23 cellular contexts compared by ENCODE assay signal in the genomic region with DNA sequence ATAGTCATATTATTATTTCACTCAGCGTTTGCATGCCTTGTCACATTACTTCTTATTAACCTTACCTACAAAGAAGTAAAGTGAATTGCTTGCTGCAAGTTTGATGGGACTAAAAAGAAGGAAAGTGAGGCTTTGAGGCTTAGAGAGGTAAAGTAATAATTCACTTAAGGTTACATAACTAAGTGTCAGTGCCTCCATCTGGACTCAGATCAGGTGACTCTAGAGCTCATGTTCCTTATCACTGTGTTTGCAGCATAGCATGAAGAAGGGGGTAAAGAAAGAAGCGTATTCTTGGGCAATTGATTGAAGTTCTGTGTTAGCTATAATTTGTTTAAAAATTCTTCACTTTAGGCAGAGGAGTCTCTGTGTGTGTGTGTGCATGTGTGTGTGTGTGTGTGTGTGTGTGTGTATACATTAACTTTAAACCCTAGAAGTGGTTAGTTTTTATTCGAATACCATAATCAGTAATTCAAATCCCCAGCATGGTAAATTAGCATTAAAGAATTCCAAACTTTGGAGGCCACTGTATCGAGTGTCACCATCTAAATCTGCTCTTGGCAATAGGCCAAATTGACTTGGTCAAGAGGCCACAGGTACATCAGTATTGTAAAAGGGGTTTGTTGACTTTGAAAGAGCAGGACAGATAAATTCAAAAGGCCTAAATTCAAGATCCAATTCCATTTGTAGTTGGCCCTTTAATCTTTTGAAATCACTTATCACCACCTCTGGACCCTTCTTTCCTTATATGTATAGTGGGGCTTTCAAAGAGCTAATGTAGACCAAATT. TPM values are rescaled to one million over a fixed set of nuclear protein-coding genes. Genes with fewer than 3 reads are reported as not detected.
DNase-seq lines count a peak whose midpoint lies in the region; ATAC-seq, FAIRE-seq and TF ChIP-seq lines count a peak whose summit lies in the region.
"Had no signal": no experiment of that assay in that cellular context is flagged by ENCODE, and none has a peak within 500 bp of the region (broad histone marks: within the 10 kb centered on the region; RNA-seq: fewer than 3 reads in every experiment).

No MANE protein-coding gene starts in this region.

- peak overlapping the region; percentile 90 to 97 for H3K27ac ChIP-seq in A549
- no peak overlapping the region for H3K27ac ChIP-seq in left lung
- H3K27ac ChIP-seq in breast epithelium: no peak overlapping the region
- H3K27ac ChIP-seq: adrenal gland, foreskin keratinocyte, heart right ventricle had no signal

- in situ Hi-C loops in ACHN (cut with HindIII; ENCODE audit: low pct_ligation_motif_present, low pct_unique_long_range_greater_than_20kb, low sequenced_read_pairs): no loop called here

- H3K4me3 ChIP-seq in A549: peak overlapping the region; percentile 62
- peak overlapping the region; percentile 40 to 44 for H3K4me3 ChIP-seq in left lung
- no peak overlapping the region for H3K4me3 ChIP-seq in breast epithelium
- H3K4me3 ChIP-seq in BE2C (ENCODE audit: low read depth, low read length): no peak overlapping the region
- H3K4me3 ChIP-seq: adrenal gland, smooth muscle cell had no signal

- FAIRE-seq in A549 (lab: Jason Lieb, UNC): no peak
- FAIRE-seq: D721Med, G401.6, RCC 7860 had no signal

- TF ChIP-seq EP300 in A549 (IDR thresholded peaks at IDR 0.05): no peak

- intact Hi-C loops in left lung (cut with DNase I): no loop called here
- intact Hi-C loops in breast epithelium (cut with DNase I; ENCODE audit: low total_unique reads): no loop called here

- no peak for ATAC-seq in A549
- ATAC-seq in left lung: peak; percentile 32
- ATAC-seq: activated T-cell treated with anti-CD3 and anti-CD28 coated beads, Interleukin-2, amount 50 U/mL, for 4 hours; esophagus mucosa; foreskin keratinocyte; heart right ventricle; naive thymus-derived CD8-positive, alpha-beta T cell had no signal

- no peaks in the 10 kb centered on the region for H3K9me3 ChIP-seq in A549
- no peaks in the 10 kb centered on the region for H3K9me3 ChIP-seq in left lung
- H3K9me3 ChIP-seq in breast epithelium: no peaks in the 10 kb centered on the region
- H3K9me3 ChIP-seq in BE2C: no peaks in the 10 kb centered on the region
- H3K9me3 ChIP-seq: adrenal gland, heart right ventricle had no signal

- POLR2A ChIA-PET in A549 (lab: Yijun Ruan, JAX): interaction anchor here (1.2 to 3.2 kb wide), 3 partner anchors 9 to 79 kb away, joined by 3 to 26 read pairs (median 5); partner anchors contain the start of gene PON2

- 17% methylated on average over 4 of the region's 4 CpGs for WGBS in A549 (ENCODE audit: missing lambda C conversion rate)

- H3K36me3 ChIP-seq in left lung: no peaks in the 10 kb centered on the region
- no peaks in the 10 kb centered on the region for H3K36me3 ChIP-seq in breast epithelium
- H3K36me3 ChIP-seq in BE2C: no peaks in the 10 kb centered on the region
- H3K36me3 ChIP-seq: adrenal gland had no signal

- CTCF ChIA-PET in A549 (lab: Yijun Ruan, JAX): interaction anchor here (0.9 to 9.8 kb wide), 8 partner anchors 10 to 102 kb away, joined by 3 to 176 read pairs (median 6); no protein-coding TSS in a partner anchor

- TF ChIP-seq RAD21 in A549 (conservative IDR thresholded peaks at IDR 0.05 in 1 of 2, IDR thresholded peaks at IDR 0.05 in 1 of 2): no peak

- TF ChIP-seq POLR2A in A549 (IDR thresholded peaks at IDR 0.05; ENCODE audit: low read length) (no peak), breast epithelium (IDR thresholded peaks at IDR 0.05) (no peak)

- TF ChIP-seq CTCF in A549 (IDR thresholded peaks at IDR 0.05) (no peak), left lung (IDR thresholded peaks at IDR 0.05) (no peak), breast epithelium (IDR thresholded peaks at IDR 0.05) (no peak), BE2C (IDR thresholded peaks at IDR 0.05; ENCODE audit: low read depth, low read length) (no peak)

- DNase-seq in A549 (ENCODE audit: low read depth in 1 of 2, low spot score in 1 of 2) (no peak), DMS53 treated with DMSO at 0.1 percent for 48 hours (lab: John Stamatoyannopoulos, UW; ENCODE audit: unreplicated experiment) (peak; percentile 2), NCI-H82 treated with DMSO at 0.1 percent for 48 hours (lab: John Stamatoyannopoulos, UW; ENCODE audit: unreplicated experiment) (peak; percentile 40), left lung (no peak), breast epithelium (ENCODE audit: low spot score in 2 of 2) (no peak), ACHN (no peak), BE2C (no peak)
- DNase-seq: activated CD4-positive, alpha-beta T cell treated with anti-CD3 and anti-CD28 coated beads for 48 hours; activated T-cell treated with anti-CD3 and anti-CD28 coated beads, Interleukin-2, amount 50 U/mL, for 4 hours; adrenal gland; effector memory CD4-positive, alpha-beta T cell; foreskin keratinocyte; heart right ventricle; IMR-90; naive thymus-derived CD8-positive, alpha-beta T cell; NCI-H2081 treated with DMSO at 0.1 percent for 48 hours; T-helper 1 cell had no signal

- H3K4me1 ChIP-seq in A549 (peaks cover 61% of the 10 kb centered on the region), left lung (peaks cover 0 to 3% of the 10 kb centered on the region in 2 donors), breast epithelium (no peaks in the 10 kb centered on the region), BE2C (no peaks in the 10 kb centered on the region)
- H3K4me1 ChIP-seq: foreskin keratinocyte had no signal

- H3K27me3 ChIP-seq in left lung: peaks cover 0 to 29% of the 10 kb centered on the region in 2 donors
- H3K27me3 ChIP-seq in breast epithelium: no peaks in the 10 kb centered on the region
- peaks cover 4% of the 10 kb centered on the region; the same call in 1 of the 2 replicates for H3K27me3 ChIP-seq in BE2C
- H3K27me3 ChIP-seq: adrenal gland, foreskin keratinocyte had no signal

- H3K4me2 ChIP-seq in A549: peak overlapping the region; percentile 89
- H3K4me2 ChIP-seq: smooth muscle cell had no signal

TF ChIP-seq in A549, 52 proteins besides CTCF, POLR2A, EP300 and RAD21:
- TF ChIP-seq MAX (IDR thresholded peaks at IDR 0.05): 0 out of 2 replicates have a peak, but pooled peaks have one; percentile 13
- no peak for TF ChIP-seq CEBPB (IDR thresholded peaks at IDR 0.05)

RNA-seq across cellular contexts. Expression of gene PON3, which starts 2.2 kb away (rescaled TPM):
- polyA plus RNA-seq in A549 (2011; rRNA removed) (142 and 161 TPM in 2 replicates), A549 (2017; fragmentation: RNase III; extraction: RNeasy Plus Mini Kit Qiagen cat#74134 plus additional on column Dnase treatment) (35.3 to 49.0 TPM (median 48.7 TPM) in 3 replicates)
- polyA plus RNA-seq in A549 (2012; cell fraction: cytosol; rRNA removed): 32.2 and 34.0 TPM in 2 replicates
- 19.9 and 25.3 TPM in 2 replicates for polyA plus RNA-seq in A549 (2012; cell fraction: nucleus; rRNA removed)
- 47.5 and 50.1 TPM in 2 replicates for polyA minus RNA-seq in A549 (2011; rRNA and poly(A)+ RNA removed)
- total RNA-seq in left lung (10 to 100 TPM; 19.7 to 49.3 TPM), breast epithelium (10 to 100 TPM in 1 of 3 donors, 1 to 10 TPM in 2; 5.9 to 26.9 (median 8.5) TPM)
- not detected for polyA plus RNA-seq in BE2C (2012; ENCODE audit: insufficient read depth, insufficient read length, low read depth)
- total RNA-seq: activated T-cell treated with anti-CD3 and anti-CD28 coated beads, Interleukin-2, amount 50 U/mL, for 4 hours; IMR-90; naive thymus-derived CD8-positive, alpha-beta T cell; smooth muscle cell had no signal
- polyA plus RNA-seq: CD14-positive monocyte; IMR-90; naive thymus-derived CD8-positive, alpha-beta T cell; smooth muscle cell had no signal

RNA-seq across cellular contexts. Expression of gene PON2, which starts 36.5 kb away (rescaled TPM):
- polyA plus RNA-seq in A549 (2011; rRNA removed): 829 TPM in 2 replicates
- 164 and 181 TPM in 2 replicates for polyA plus RNA-seq in A549 (2012; cell fraction: cytosol; rRNA removed)
- 144 and 182 TPM in 2 replicates for polyA plus RNA-seq in A549 (2012; cell fraction: nucleus; rRNA removed)
- 325 to 395 TPM (median 381 TPM) in 3 replicates for polyA plus RNA-seq in A549 (2017; fragmentation: RNase III; extraction: RNeasy Plus Mini Kit Qiagen cat#74134 plus additional on column Dnase treatment)
- 137 and 147 TPM in 2 replicates for polyA minus RNA-seq in A549 (2011; rRNA and poly(A)+ RNA removed)
- 100 to 1,000 TPM; 192 to 277 TPM for total RNA-seq in left lung
- 100 to 1,000 TPM; 119 to 168 (median 165) TPM for total RNA-seq in breast epithelium
- polyA plus RNA-seq in BE2C (2012; ENCODE audit: insufficient read depth, insufficient read length, low read depth): 6.8 TPM

Comparison
In these comparisons a context has a peak if more than half of its experiments do, and no peak if none do; other contexts are left out.
1. DNase-seq: peak in DMS53 treated with DMSO at 0.1 percent for 48 hours (single experiment) and NCI-H82 treated with DMSO at 0.1 percent for 48 hours (single experiment); none in A549 (0 of 2), left lung (0 of 2), breast epithelium (0 of 2), ACHN (single experiment) and BE2C (single experiment).
2. H3K27ac ChIP-seq: peak in A549 (2 of 2); none in left lung (0 of 2) and breast epithelium (0 of 2).
3. H3K4me3 ChIP-seq: peak in A549 (single experiment) and left lung (2 of 2); none in breast epithelium (0 of 3) and BE2C (single experiment).